Comparison of ENCODE assay signal across 8 cellular contexts in genomic region chr22:50305658-50306566, GRCh38. TPM values are rescaled to one million over a fixed set of nuclear protein-coding genes. Genes with fewer than 3 reads are reported as not detected.
DNase-seq lines count a peak whose midpoint lies in the region; ATAC-seq and TF ChIP-seq lines count a peak whose summit lies in the region.

No MANE protein-coding gene starts in this region.

- H3K4me3 Mint-ChIP-seq in activated naive CD8-positive, alpha-beta T cell, result peak overlapping the region; percentile 67

- H3K36me3 ChIP-seq in BJ (ENCODE audit: control insufficient read depth, insufficient read depth, low read length), result peaks cover 19% of the 10 kb centered on the region

- CTCF ChIA-PET in BJ (lab: Yijun Ruan, JAX), result interaction anchor here (0.7 to 7.4 kb wide), 9 partner anchors 13 to 67 kb away, joined by 3 to 38 read pairs (median 6); partner anchors contain the start of gene DENND6B

- no peaks in the 10 kb centered on the region for H3K36me3 Mint-ChIP-seq in activated naive CD8-positive, alpha-beta T cell

- no peaks in the 10 kb centered on the region for H3K27me3 ChIP-seq in BJ (ENCODE audit: control insufficient read depth, insufficient read depth, low read length)

- H3K4me1 Mint-ChIP-seq in activated naive CD8-positive, alpha-beta T cell (ENCODE audit: low read depth), result peaks cover 7% of the 10 kb centered on the region

- no peaks in the 10 kb centered on the region for H3K9me3 Mint-ChIP-seq in activated naive CD8-positive, alpha-beta T cell (ENCODE audit: low read depth)

- DNase-seq in BJ (ENCODE audit: low read depth) (peak; percentile 77), NCI-H2171 (lab: John Stamatoyannopoulos, UW) (peak; percentile 55), globus pallidus (ENCODE audit: low spot score) (peak; percentile 59), occipital lobe (lab: John Stamatoyannopoulos, UW) (peak; percentile 62)

- peaks cover 2% of the 10 kb centered on the region for H3K27me3 Mint-ChIP-seq in activated naive CD8-positive, alpha-beta T cell

- H3K4me3 ChIP-seq in BJ (ENCODE audit: low read depth, low read length), result peak overlapping the region; percentile 98

- ATAC-seq in GM18907 (IDR thresholded peaks at IDR 0.05; ENCODE audit: unreplicated experiment) (peak; percentile 33), HG02571 (IDR thresholded peaks at IDR 0.05; ENCODE audit: unreplicated experiment) (no peak), HG03520 (IDR thresholded peaks at IDR 0.05; ENCODE audit: unreplicated experiment) (no peak)

- no peak overlapping the region for H3K27ac Mint-ChIP-seq in activated naive CD8-positive, alpha-beta T cell

- POLR2A ChIA-PET in BJ (lab: Charles Lee), result interaction anchor here (0.6 kb wide), 1 partner anchor 13 kb away, joined by 3 read pairs; no protein-coding TSS in a partner anchor

- no peak for TF ChIP-seq CTCF in BJ (IDR thresholded peaks at IDR 0.05; ENCODE audit: insufficient read depth, low read depth, low read length)

RNA-seq across cellular contexts. Expression of gene PLXNB2, which starts 1.5 kb away (rescaled TPM):
- 83.7 and 143 TPM in 2 replicates for polyA plus RNA-seq in BJ (2011; rRNA removed)
- polyA minus RNA-seq in BJ (2011; rRNA and poly(A)+ RNA removed), result 151 and 183 TPM in 2 replicates
- total RNA-seq in occipital lobe, result 46.0 TPM

RNA-seq across cellular contexts. Expression of gene DENND6B, which starts 20.9 kb away (rescaled TPM):
- polyA plus RNA-seq in BJ (2011; rRNA removed), result 3.7 and 8.2 TPM in 2 replicates
- 5.4 and 6.3 TPM in 2 replicates for polyA minus RNA-seq in BJ (2011; rRNA and poly(A)+ RNA removed)
- total RNA-seq in occipital lobe, result 16.5 TPM

RNA-seq across cellular contexts. Expression of gene MAPK11, which starts 35.7 kb away (rescaled TPM):
- polyA plus RNA-seq in BJ (2011; rRNA removed), result 11.2 and 19.6 TPM in 2 replicates
- 13.7 and 18.9 TPM in 2 replicates for polyA minus RNA-seq in BJ (2011; rRNA and poly(A)+ RNA removed)
- 21.8 TPM for total RNA-seq in occipital lobe

RNA-seq across cellular contexts. Expression of gene PPP6R2, which starts 37.2 kb away (rescaled TPM):
- polyA plus RNA-seq in BJ (2011; rRNA removed), result 30.4 and 46.4 TPM in 2 replicates
- polyA minus RNA-seq in BJ (2011; rRNA and poly(A)+ RNA removed), result 28.7 and 38.1 TPM in 2 replicates
- total RNA-seq in occipital lobe, result 71.7 TPM

RNA-seq across cellular contexts. Expression of gene MAPK12, which starts 44.4 kb away (rescaled TPM):
- polyA plus RNA-seq in BJ (2011; rRNA removed), result 36.6 and 51.4 TPM in 2 replicates
- polyA minus RNA-seq in BJ (2011; rRNA and poly(A)+ RNA removed), result 33.0 and 51.2 TPM in 2 replicates
- 11.4 TPM for total RNA-seq in occipital lobe
